In genomic region chr6:3258720-3259490, GRCh38 we compare ENCODE assay signal across 8 cellular contexts. TPM values are rescaled to one million over a fixed set of nuclear protein-coding genes. Genes with fewer than 3 reads are reported as not detected.
DNase-seq lines count a peak whose midpoint lies in the region; ATAC-seq and TF ChIP-seq lines count a peak whose summit lies in the region.

TSS of gene PSMG4 (plus strand) at chr6:3258947. CDS start at chr6:3259023, 76 bp downstream.

- peak within 1 kb of the TSS; percentile 41; the same call in 1 of the 2 replicates for H2AFZ ChIP-seq in OCI-LY7 (ENCODE audit: low read length)

- H3K4me2 ChIP-seq in OCI-LY7 (ENCODE audit: low read length), result peak within 1 kb of the TSS; percentile 76

- CTCF ChIA-PET in OCI-LY7 (lab: Charles Lee; ENCODE audit: unreplicated experiment), result no interaction called here

- intact Hi-C loops in OCI-LY7 (cut with micrococcal nuclease; ENCODE audit: unreplicated experiment), result loop anchor here (2.0 to 5.0 kb wide), 4 partner anchors 96 to 262 kb away; partner anchors contain the start of genes NQO2 and RIPK1
- intact Hi-C loops in mucosa of descending colon (cut with DNase I, micrococcal nuclease), result loop anchor here in 1 of 2 donors (10.0 kb wide), 1 partner anchor 134 kb away; no protein-coding TSS in a partner anchor

- no peaks in the 10 kb centered on the region for H3K9me2 ChIP-seq in OCI-LY7 (ENCODE audit: insufficient read depth, low read length)

- H3K27ac Mint-ChIP-seq in IgD-negative memory B cell, result peak within 1 kb of the TSS; percentile 62 to 95 (median 95)

- H3K4me3 Mint-ChIP-seq in IgD-negative memory B cell, result peak within 1 kb of the TSS; percentile 89 to 99 (median 98)

- DNase-seq in DMS 273 (lab: John Stamatoyannopoulos, UW; ENCODE audit: unreplicated experiment), result peak; percentile 94
- DNase-seq in OCI-LY7 (ENCODE audit: low spot score), result peak; percentile 90
- DNase-seq in activated T-cell treated with anti-CD3 and anti-CD28 coated beads for 24 hours (ENCODE audit: low read depth), result peak; percentile 94
- peak; percentile 92 for DNase-seq in epithelial cell of esophagus (ENCODE audit: low read depth)
- peak; percentile 96 to 99 (median 97) for DNase-seq in mucosa of descending colon
- DNase-seq in stimulated activated CD8-positive, alpha-beta memory T cell treated with anti-CD3 and anti-CD28 coated beads, Interleukin-2, amount 100 ng/mL, for 48 hours (ENCODE audit: low read depth in 2 of 2), result peak; percentile 94 to 95

- no TSS peak for BruUV-seq in OCI-LY7 (replicated peaks; lab: Mats Ljungman, UMichigan)

- TF ChIP-seq CTCF in OCI-LY7 (conservative IDR thresholded peaks at IDR 0.05; ENCODE audit: low read length), result no peak
- no peak for TF ChIP-seq CTCF in epithelial cell of esophagus (IDR thresholded peaks at IDR 0.05; ENCODE audit: insufficient read depth, low read depth, low read length, missing control alignments)
- TF ChIP-seq CTCF in mucosa of descending colon (IDR thresholded peaks at IDR 0.05), result no peak

- H3K4me3 ChIP-seq in OCI-LY7 (ENCODE audit: low read depth, low read length, poor library complexity, severe bottlenecking), result peak within 1 kb of the TSS; percentile 95
- H3K4me3 ChIP-seq in epithelial cell of esophagus (ENCODE audit: low read length), result peak within 1 kb of the TSS; percentile 86
- H3K4me3 ChIP-seq in mucosa of descending colon, result peak within 1 kb of the TSS; percentile 82

- no peaks in the 10 kb centered on the region; the same call in 1 of the 2 replicates for H4K20me1 ChIP-seq in OCI-LY7 (ENCODE audit: insufficient read depth, low read length)

- POLR2A ChIA-PET in OCI-LY7 (lab: Charles Lee), result interaction anchor here (0.6 to 1.7 kb wide), 7 partner anchors 9 to 759 kb away, joined by 3 to 5 read pairs (median 3); no protein-coding TSS in a partner anchor

- H3K4me1 ChIP-seq in OCI-LY7 (ENCODE audit: insufficient read depth, low read length, poor library complexity, severe bottlenecking), result peaks cover 15% of the 10 kb centered on the region
- peaks cover 9% of the 10 kb centered on the region for H3K4me1 ChIP-seq in mucosa of descending colon (ENCODE audit: low read depth)

- peak; percentile 74 for ATAC-seq in GM21528 (IDR thresholded peaks at IDR 0.05; ENCODE audit: low FRiP score, unreplicated experiment)
- peak; percentile 98 for ATAC-seq in mucosa of descending colon

- H3K9me3 Mint-ChIP-seq in IgD-negative memory B cell, result peaks cover 0 to 5% (median 0%) of the 10 kb centered on the region in 3 donors

- no peaks in the 10 kb centered on the region for H3K36me3 Mint-ChIP-seq in IgD-negative memory B cell

- H3K9me3 ChIP-seq in OCI-LY7 (ENCODE audit: low read length), result no peaks in the 10 kb centered on the region
- no peaks in the 10 kb centered on the region for H3K9me3 ChIP-seq in mucosa of descending colon

- H3K36me3 ChIP-seq in OCI-LY7 (ENCODE audit: insufficient read depth, low read length), result peaks cover 31% of the 10 kb centered on the region; the same call in 1 of the 2 replicates
- H3K36me3 ChIP-seq in mucosa of descending colon (ENCODE audit: low read depth), result peaks cover 4% of the 10 kb centered on the region

- H3K79me2 ChIP-seq in OCI-LY7 (ENCODE audit: insufficient read depth, low read depth, low read length), result peaks cover 41% of the 10 kb centered on the region

- peaks cover 1% of the 10 kb centered on the region for H3K27me3 Mint-ChIP-seq in IgD-negative memory B cell

- peaks cover 21 to 31% (median 30%) of the 10 kb centered on the region in 3 donors for H3K4me1 Mint-ChIP-seq in IgD-negative memory B cell

- H3K27ac ChIP-seq in OCI-LY7 (ENCODE audit: low read depth, low read length, poor library complexity, severe bottlenecking), result peak within 1 kb of the TSS; percentile 49

RNA-seq across cellular contexts. Expression of gene PSMG4, which starts in this region (rescaled TPM):
- polyA plus RNA-seq in IgD-negative memory B cell, result 43.5 TPM
- total RNA-seq in OCI-LY7 (2014; rRNA removed; shearing (Covaris generic)), result 58.3 and 65.4 TPM in 2 replicates
- 43.3 and 48.9 TPM in 2 replicates for total RNA-seq in OCI-LY7 (2022)
- 10 to 100 TPM; 14.8 to 19.8 (median 16.2) TPM for total RNA-seq in mucosa of descending colon

Comparison
In these comparisons a context has a peak if more than half of its experiments do, and no peak if none do; other contexts are left out.
1. Peak in every context shown above with its lines: DNase-seq, ATAC-seq, H3K4me3 ChIP-seq and H3K27ac ChIP-seq.